2 cellular contexts compared by ENCODE assay signal in the genomic region with DNA sequence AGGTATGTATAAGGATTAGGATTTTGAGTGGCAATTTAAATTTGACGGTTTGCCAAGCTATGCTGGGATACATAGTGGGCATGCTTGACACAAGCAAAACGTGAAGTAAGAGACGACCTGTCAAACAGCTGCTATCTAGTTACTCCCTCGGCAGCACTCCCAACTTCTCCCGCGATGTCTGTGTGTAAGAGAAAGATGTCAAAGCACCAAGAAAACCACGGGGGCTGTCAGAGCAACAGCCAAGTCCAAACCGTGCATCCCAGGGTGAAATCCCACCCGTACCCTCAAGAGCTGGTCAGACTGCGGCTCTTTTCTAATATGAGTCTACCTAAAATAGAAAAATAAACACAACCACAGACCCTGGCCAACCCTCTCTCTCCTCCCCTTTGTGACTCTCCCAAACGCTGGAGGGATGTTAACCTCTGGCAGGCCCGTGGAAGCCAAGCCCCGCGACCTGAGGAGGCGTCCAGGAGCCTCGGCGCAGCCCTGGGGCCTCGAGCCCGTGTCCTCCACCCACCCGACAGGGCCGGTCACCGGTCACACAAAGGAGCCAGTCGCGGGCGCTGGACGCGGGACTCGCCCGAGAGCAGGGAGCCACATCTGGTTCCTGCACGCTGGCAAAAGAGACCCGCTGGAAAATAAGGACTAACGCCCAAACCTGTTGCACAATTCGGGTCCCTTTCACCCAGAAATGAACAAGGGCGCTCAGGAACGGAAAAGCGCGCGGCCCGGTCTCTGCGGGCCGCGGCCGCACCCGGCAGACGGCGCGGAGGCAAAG.
TF ChIP-seq lines count a peak whose summit lies in the region.

No MANE protein-coding gene starts in this region.

TF ChIP-seq in WTC11, 78 proteins besides CTCF, POLR2A, EP300 and RAD21 (continued from another document):
- TF ChIP-seq, protein P1, sequence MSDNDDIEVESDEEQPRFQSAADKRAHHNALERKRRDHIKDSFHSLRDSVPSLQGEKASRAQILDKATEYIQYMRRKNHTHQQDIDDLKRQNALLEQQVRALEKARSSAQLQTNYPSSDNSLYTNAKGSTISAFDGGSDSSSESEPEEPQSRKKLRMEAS (CRISPR knock-in tag; IDR thresholded peaks at IDR 0.05), result no peak
- TF ChIP-seq ZBTB21 (CRISPR knock-in tag; IDR thresholded peaks at IDR 0.05; ENCODE audit: borderline replicate concordance) (no peak), NFYB (CRISPR knock-in tag; conservative IDR thresholded peaks at IDR 0.05; ENCODE audit: low read depth) (no peak), HMGA2 (CRISPR knock-in tag; IDR thresholded peaks at IDR 0.05) (no peak)

TF ChIP-seq in H1, 55 proteins besides CTCF, POLR2A, EP300 and RAD21 (continued from another document):
- TF ChIP-seq BRCA1 (IDR thresholded peaks at IDR 0.05; ENCODE audit: low read depth, low read length), result no peak
- TF ChIP-seq POLR2AphosphoS5 (IDR thresholded peaks at IDR 0.05; ENCODE audit: low read depth, low read length), result no peak
- TF ChIP-seq TAF7 (optimal IDR thresholded peaks at IDR 0.05; ENCODE audit: borderline replicate concordance, low read depth, low read length), result no peak
- no peak for TF ChIP-seq SP1 (IDR thresholded peaks at IDR 0.05; ENCODE audit: low read depth, low read length)
